In the genomic region with DNA sequence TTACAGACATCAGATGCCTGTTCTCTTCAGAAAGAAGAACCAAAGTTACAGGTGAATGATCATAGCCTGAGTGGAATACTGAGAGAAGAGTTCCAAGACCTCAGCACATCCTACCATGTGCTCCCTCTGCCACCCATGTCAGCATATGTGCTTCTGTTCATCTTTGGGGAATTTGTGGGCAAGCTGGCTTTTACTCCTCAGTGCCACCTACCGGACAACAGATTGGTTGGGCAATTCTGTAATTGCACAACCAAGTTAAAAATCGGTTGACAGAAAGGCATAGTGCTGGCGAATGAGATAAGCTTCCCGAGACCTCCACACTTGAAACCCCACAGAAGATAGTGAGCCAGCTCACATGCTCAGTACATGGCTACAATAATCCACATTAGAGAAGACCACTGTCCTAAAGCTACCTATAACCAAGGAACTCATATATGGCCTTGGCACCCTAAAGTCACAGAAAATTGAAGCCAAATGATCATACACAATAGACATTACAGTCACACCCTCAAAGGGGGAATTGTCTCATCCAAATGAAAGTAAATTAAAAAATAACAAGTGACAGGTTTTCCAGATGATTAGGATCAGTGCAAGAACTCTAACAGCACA, we compare ENCODE assay signal across 12 cellular contexts.
DNase-seq lines count a peak whose midpoint lies in the region; ATAC-seq, FAIRE-seq and TF ChIP-seq lines count a peak whose summit lies in the region.
"Had no signal": no experiment of that assay in that cellular context is flagged by ENCODE, and none has a peak within 500 bp of the region (broad histone marks: within the 10 kb centered on the region; RNA-seq: fewer than 3 reads in every experiment).

No MANE protein-coding gene starts in this region.

- H3K4me2 ChIP-seq in OCI-LY3 (ENCODE audit: low read length), result no peak overlapping the region

- ATAC-seq in GM21786 (IDR thresholded peaks at IDR 0.05; ENCODE audit: unreplicated experiment), result peak; percentile 48
- no peak for ATAC-seq in GM19395 (IDR thresholded peaks at IDR 0.05; ENCODE audit: unreplicated experiment)
- ATAC-seq in T-cell (replicated peaks in 1 of 4), result no peak
- ATAC-seq: activated CD8-positive, alpha-beta T cell treated with anti-CD3 and anti-CD28 coated beads for 36 hours; esophagus mucosa; left lung had no signal

- no peak overlapping the region for H3K4me3 ChIP-seq in OCI-LY3 (ENCODE audit: low read length)
- no peak overlapping the region for H3K4me3 ChIP-seq in epithelial cell of esophagus (ENCODE audit: low read length)
- H3K4me3 ChIP-seq: left lung had no signal

- DNase-seq in epithelial cell of esophagus (ENCODE audit: low read depth) (peak; percentile 27), RCC 7860 (ENCODE audit: low spot score) (no peak), T-cell (no peak)
- DNase-seq in activated CD4-positive, alpha-beta T cell treated with anti-CD3 and anti-CD28 coated beads, Interleukin-2, amount 50 U/mL, for 48 hours, result no peak
- DNase-seq: activated CD8-positive, alpha-beta T cell treated with anti-CD3 and anti-CD28 coated beads for 36 hours; left lung; NCI-H1436 had no signal

- no peak for FAIRE-seq in RCC 7860 (lab: Jason Lieb, UNC)

- H3K79me2 ChIP-seq in OCI-LY3 (ENCODE audit: low read length), result no peaks in the 10 kb centered on the region

- H3K4me3 Mint-ChIP-seq in T-cell, result no peak overlapping the region
- H3K4me3 Mint-ChIP-seq: activated CD8-positive, alpha-beta T cell treated with anti-CD3 and anti-CD28 coated beads for 36 hours had no signal

- no peaks in the 10 kb centered on the region for H3K9me3 ChIP-seq in OCI-LY3 (ENCODE audit: insufficient read depth, low read length)

- peak; percentile 63 for TF ChIP-seq CTCF in 22Rv1 (IDR thresholded peaks at IDR 0.05)
- peak; percentile 49 for TF ChIP-seq CTCF in OCI-LY3 (IDR thresholded peaks at IDR 0.05; ENCODE audit: low read depth, low read length)
- peak; percentile 53 for TF ChIP-seq CTCF in epithelial cell of esophagus (IDR thresholded peaks at IDR 0.05; ENCODE audit: insufficient read depth, low read depth, low read length, missing control alignments)

- H3K27ac ChIP-seq in 22Rv1 (no peak overlapping the region), OCI-LY3 (ENCODE audit: low read length) (no peak overlapping the region)
- H3K27ac ChIP-seq: left lung had no signal

- H3K9me3 Mint-ChIP-seq in T-cell, result peaks cover 10 to 21% (median 12%) of the 10 kb centered on the region in 3 donors

- no peak overlapping the region for H3K9ac ChIP-seq in OCI-LY3 (ENCODE audit: low read length)

- POLR2A ChIA-PET in T-cell (lab: Charles Lee), result no interaction called here

- H3K27me3 ChIP-seq in OCI-LY3 (ENCODE audit: low read depth, low read length), result no peaks in the 10 kb centered on the region
- H3K27me3 ChIP-seq: left lung had no signal

- H3K36me3 Mint-ChIP-seq in T-cell, result no peaks in the 10 kb centered on the region

- peak overlapping the region; percentile 65; the same call in 1 of the 2 replicates for H2AFZ ChIP-seq in OCI-LY3 (ENCODE audit: low read depth, low read length)

- H4K20me1 ChIP-seq in OCI-LY3 (ENCODE audit: insufficient read depth, low read length), result no peaks in the 10 kb centered on the region

- H3K36me3 ChIP-seq in OCI-LY3 (replicated peaks; ENCODE audit: low read depth, low read length), result no peaks in the 10 kb centered on the region
- H3K36me3 ChIP-seq: left lung had no signal

- H3K27ac Mint-ChIP-seq in T-cell, result no peak overlapping the region
- H3K27ac Mint-ChIP-seq: activated CD8-positive, alpha-beta T cell treated with anti-CD3 and anti-CD28 coated beads for 36 hours had no signal

- no peaks in the 10 kb centered on the region for H3K27me3 Mint-ChIP-seq in T-cell
- H3K27me3 Mint-ChIP-seq: activated CD8-positive, alpha-beta T cell treated with anti-CD3 and anti-CD28 coated beads for 36 hours had no signal

- CTCF ChIA-PET in T-cell (lab: Charles Lee), result no interaction called here

- H3K4me1 ChIP-seq in OCI-LY3 (ENCODE audit: low read length), result no peaks in the 10 kb centered on the region
- H3K4me1 ChIP-seq: left lung had no signal

- H3K4me1 Mint-ChIP-seq in T-cell, result no peaks in the 10 kb centered on the region
